In genomic region chr3:32960404-32961160, GRCh38 we compare ENCODE assay signal across 12 cellular contexts. TPM values are rescaled to one million over a fixed set of nuclear protein-coding genes. Genes with fewer than 3 reads are reported as not detected.
DNase-seq lines count a peak whose midpoint lies in the region; ATAC-seq, FAIRE-seq and TF ChIP-seq lines count a peak whose summit lies in the region.
"Had no signal": no experiment of that assay in that cellular context is flagged by ENCODE, and none has a peak within 500 bp of the region (broad histone marks: within the 10 kb centered on the region; RNA-seq: fewer than 3 reads in every experiment).

No MANE protein-coding gene starts in this region.

- CTCF ChIA-PET in activated naive CD4-positive, alpha-beta T cell treated with anti-CD3 and anti-CD28 coated beads for 36 hours (lab: Charles Lee), result interaction anchor here (1.7 to 2.6 kb wide), 4 partner anchors 12 to 114 kb away, joined by 4 to 15 read pairs (median 6); no protein-coding TSS in a partner anchor
- CTCF ChIA-PET in activated CD8-positive, alpha-beta T cell treated with anti-CD3 and anti-CD28 coated beads, Interleukin-2, amount 10 ng/mL, durations not matched to agents 7 days and 5 days (lab: Charles Lee), result interaction anchor here (0.7 to 3.1 kb wide), 7 partner anchors 12 to 413 kb away, joined by 3 to 12 read pairs (median 5); no protein-coding TSS in a partner anchor

- TF ChIP-seq CTCF in D721Med (IDR thresholded peaks at IDR 0.05; ENCODE audit: insufficient read depth, missing control alignments), result no peak

- intact Hi-C loops in activated naive CD4-positive, alpha-beta T cell treated with anti-CD3 and anti-CD28 coated beads for 36 hours (cut with micrococcal nuclease), result loop anchor here (1.0 to 2.0 kb wide), 5 partner anchors 9 to 480 kb away; partner anchors contain the start of genes CCR4 and UBP1

- H3K36me3 Mint-ChIP-seq in activated naive CD4-positive, alpha-beta T cell treated with anti-CD3 and anti-CD28 coated beads for 36 hours (ENCODE audit: low read depth), result peaks cover 18% of the 10 kb centered on the region
- peaks cover 4% of the 10 kb centered on the region for H3K36me3 Mint-ChIP-seq in activated CD8-positive, alpha-beta T cell treated with anti-CD3 and anti-CD28 coated beads, Interleukin-2, amount 10 ng/mL, durations not matched to agents 7 days and 5 days (ENCODE audit: low read depth)
- H3K36me3 Mint-ChIP-seq in stimulated activated naive CD8-positive, alpha-beta T cell treated with anti-CD3 and anti-CD28 coated beads, Interleukin-15, Interleukin-2, amounts not matched to agents 100 ng/mL and 50 ng/mL, for 24 hours (ENCODE audit: low read depth), result peaks cover 21% of the 10 kb centered on the region

- POLR2A ChIA-PET in activated CD8-positive, alpha-beta T cell treated with anti-CD3 and anti-CD28 coated beads, Interleukin-2, amount 10 ng/mL, durations not matched to agents 7 days and 5 days (lab: Charles Lee), result interaction anchor here (0.5 to 1.0 kb wide), 2 partner anchors 28 to 75 kb away, joined by 3 read pairs; no protein-coding TSS in a partner anchor

- peaks cover 61% of the 10 kb centered on the region for H3K4me1 Mint-ChIP-seq in activated naive CD4-positive, alpha-beta T cell treated with anti-CD3 and anti-CD28 coated beads for 36 hours (ENCODE audit: low read depth)
- H3K4me1 Mint-ChIP-seq in activated CD8-positive, alpha-beta T cell treated with anti-CD3 and anti-CD28 coated beads, Interleukin-2, amount 10 ng/mL, durations not matched to agents 7 days and 5 days (ENCODE audit: low read depth), result peaks cover 36% of the 10 kb centered on the region
- peaks cover 54% of the 10 kb centered on the region for H3K4me1 Mint-ChIP-seq in stimulated activated naive CD8-positive, alpha-beta T cell treated with anti-CD3 and anti-CD28 coated beads, Interleukin-15, Interleukin-2, amounts not matched to agents 100 ng/mL and 50 ng/mL, for 24 hours (ENCODE audit: low read depth)

- no peak for DNase-seq in activated naive CD4-positive, alpha-beta T cell treated with anti-CD3 and anti-CD28 coated beads for 36 hours
- no peak for DNase-seq in activated naive CD4-positive, alpha-beta T cell treated with Interleukin-2 at 50 U/mL for 16 hours
- no peak for DNase-seq in activated CD8-positive, alpha-beta T cell treated with anti-CD3 and anti-CD28 coated beads, Interleukin-2, amount 10 ng/mL, durations not matched to agents 7 days and 5 days
- DNase-seq in NCI-H1694 (lab: John Stamatoyannopoulos, UW) (no peak), D721Med (ENCODE audit: insufficient read length, low spot score) (no peak), frontal cortex (ENCODE audit: low spot score in 2 of 2) (no peak)
- DNase-seq: amniotic stem cell, occipital lobe had no signal

- FAIRE-seq in D721Med (lab: Jason Lieb, UNC) (no peak), frontal cortex (lab: Jason Lieb, UNC) (no peak)
- FAIRE-seq: urothelium cell line had no signal

- peak overlapping the region; percentile 75 for H3K27ac Mint-ChIP-seq in activated naive CD4-positive, alpha-beta T cell treated with anti-CD3 and anti-CD28 coated beads for 36 hours
- peak overlapping the region; percentile 12 for H3K27ac Mint-ChIP-seq in activated CD8-positive, alpha-beta T cell treated with anti-CD3 and anti-CD28 coated beads, Interleukin-2, amount 10 ng/mL, durations not matched to agents 7 days and 5 days
- H3K27ac Mint-ChIP-seq in stimulated activated naive CD8-positive, alpha-beta T cell treated with anti-CD3 and anti-CD28 coated beads, Interleukin-15, Interleukin-2, amounts not matched to agents 100 ng/mL and 50 ng/mL, for 24 hours, result peak overlapping the region; percentile 91

- H3K4me3 Mint-ChIP-seq in activated naive CD4-positive, alpha-beta T cell treated with anti-CD3 and anti-CD28 coated beads for 36 hours, result no peak overlapping the region
- no peak overlapping the region for H3K4me3 Mint-ChIP-seq in activated CD8-positive, alpha-beta T cell treated with anti-CD3 and anti-CD28 coated beads, Interleukin-2, amount 10 ng/mL, durations not matched to agents 7 days and 5 days
- H3K4me3 Mint-ChIP-seq in stimulated activated naive CD8-positive, alpha-beta T cell treated with anti-CD3 and anti-CD28 coated beads, Interleukin-15, Interleukin-2, amounts not matched to agents 100 ng/mL and 50 ng/mL, for 24 hours, result peak overlapping the region; percentile 53

- H3K27me3 Mint-ChIP-seq in activated naive CD4-positive, alpha-beta T cell treated with anti-CD3 and anti-CD28 coated beads for 36 hours (ENCODE audit: low read depth), result no peaks in the 10 kb centered on the region
- H3K27me3 Mint-ChIP-seq in activated CD8-positive, alpha-beta T cell treated with anti-CD3 and anti-CD28 coated beads, Interleukin-2, amount 10 ng/mL, durations not matched to agents 7 days and 5 days (ENCODE audit: low read depth), result no peaks in the 10 kb centered on the region
- no peaks in the 10 kb centered on the region for H3K27me3 Mint-ChIP-seq in stimulated activated naive CD8-positive, alpha-beta T cell treated with anti-CD3 and anti-CD28 coated beads, Interleukin-15, Interleukin-2, amounts not matched to agents 100 ng/mL and 50 ng/mL, for 24 hours

- H3K9me3 Mint-ChIP-seq in activated naive CD4-positive, alpha-beta T cell treated with anti-CD3 and anti-CD28 coated beads for 36 hours, result peaks cover 18% of the 10 kb centered on the region
- peaks cover 5% of the 10 kb centered on the region for H3K9me3 Mint-ChIP-seq in activated CD8-positive, alpha-beta T cell treated with anti-CD3 and anti-CD28 coated beads, Interleukin-2, amount 10 ng/mL, durations not matched to agents 7 days and 5 days (ENCODE audit: insufficient read depth)
- peaks cover 14% of the 10 kb centered on the region for H3K9me3 Mint-ChIP-seq in stimulated activated naive CD8-positive, alpha-beta T cell treated with anti-CD3 and anti-CD28 coated beads, Interleukin-15, Interleukin-2, amounts not matched to agents 100 ng/mL and 50 ng/mL, for 24 hours

- ATAC-seq in HG02852 (IDR thresholded peaks at IDR 0.05; ENCODE audit: unreplicated experiment), result peak; percentile 86
- peak; percentile 32 for ATAC-seq in activated CD8-positive, alpha-beta T cell treated with anti-CD3 and anti-CD28 coated beads, Interleukin-2, amount 10 ng/mL, durations not matched to agents 7 days and 5 days

RNA-seq across cellular contexts. Expression of gene CCR4, which starts 9.1 kb away (rescaled TPM):
- total RNA-seq in activated naive CD4-positive, alpha-beta T cell treated with anti-CD3 and anti-CD28 coated beads for 36 hours, result 10 to 100 TPM; 27.9 to 28.8 TPM
- 1 to 10 TPM; 2.9 TPM for total RNA-seq in activated CD8-positive, alpha-beta T cell treated with anti-CD3 and anti-CD28 coated beads, Interleukin-2, amount 10 ng/mL, durations not matched to agents 7 days and 5 days
- under 0.01 TPM for total RNA-seq in frontal cortex
- total RNA-seq: MCF 10A, occipital lobe had no signal

Comparison
In these comparisons a context has a peak if more than half of its experiments do, and no peak if none do; other contexts are left out.
1. H3K27ac Mint-ChIP-seq: peak in every context shown above with its lines; median percentile 91 in stimulated activated naive CD8-positive, alpha-beta T cell treated with anti-CD3 and anti-CD28 coated beads, Interleukin-15, Interleukin-2, amounts not matched to agents 100 ng/mL and 50 ng/mL, for 24 hours; 75 in activated naive CD4-positive, alpha-beta T cell treated with anti-CD3 and anti-CD28 coated beads for 36 hours; 12 in activated CD8-positive, alpha-beta T cell treated with anti-CD3 and anti-CD28 coated beads, Interleukin-2, amount 10 ng/mL, durations not matched to agents 7 days and 5 days.
2. RNA of gene CCR4, which starts 9.1 kb away (total RNA-seq): 27.9 to 28.8 TPM in activated naive CD4-positive, alpha-beta T cell treated with anti-CD3 and anti-CD28 coated beads for 36 hours; 2.9 TPM in activated CD8-positive, alpha-beta T cell treated with anti-CD3 and anti-CD28 coated beads, Interleukin-2, amount 10 ng/mL, durations not matched to agents 7 days and 5 days and under 0.01 TPM in frontal cortex (single experiment); every median in the first group is over 4 times any median in the second.